In genomic region chr9:137605146-137606004, GRCh38 we compare ENCODE assay signal across 8 cellular contexts. TPM values are rescaled to one million over a fixed set of nuclear protein-coding genes. Genes with fewer than 3 reads are reported as not detected.
DNase-seq lines count a peak whose midpoint lies in the region; ATAC-seq and TF ChIP-seq lines count a peak whose summit lies in the region.

A gene with protein sequence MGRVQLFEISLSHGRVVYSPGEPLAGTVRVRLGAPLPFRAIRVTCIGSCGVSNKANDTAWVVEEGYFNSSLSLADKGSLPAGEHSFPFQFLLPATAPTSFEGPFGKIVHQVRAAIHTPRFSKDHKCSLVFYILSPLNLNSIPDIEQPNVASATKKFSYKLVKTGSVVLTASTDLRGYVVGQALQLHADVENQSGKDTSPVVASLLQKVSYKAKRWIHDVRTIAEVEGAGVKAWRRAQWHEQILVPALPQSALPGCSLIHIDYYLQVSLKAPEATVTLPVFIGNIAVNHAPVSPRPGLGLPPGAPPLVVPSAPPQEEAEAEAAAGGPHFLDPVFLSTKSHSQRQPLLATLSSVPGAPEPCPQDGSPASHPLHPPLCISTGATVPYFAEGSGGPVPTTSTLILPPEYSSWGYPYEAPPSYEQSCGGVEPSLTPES (plus strand): TSS chr9:137605686. CDS start chr9:137605718, 32 bp downstream.

- H3K27me3 ChIP-seq in AG04450 (ENCODE audit: control insufficient read depth, insufficient read depth, low read length) (peaks cover 4% of the 10 kb centered on the region), layer of hippocampus (ENCODE audit: control insufficient read depth, insufficient read depth, low read length) (no peaks in the 10 kb centered on the region)

- H3K4me3 Mint-ChIP-seq in activated CD4-positive, alpha-beta T cell treated with anti-CD3 and anti-CD28 coated beads for 36 hours: peak within 1 kb of the TSS; percentile 76

- ATAC-seq in GM18909 (IDR thresholded peaks at IDR 0.05; ENCODE audit: poor library complexity, unreplicated experiment): peak; percentile 71
- peak; percentile 68 for ATAC-seq in HG03139 (IDR thresholded peaks at IDR 0.05; ENCODE audit: unreplicated experiment)
- ATAC-seq in activated CD4-positive, alpha-beta T cell treated with anti-CD3 and anti-CD28 coated beads for 36 hours: peak; percentile 92

- H3K9me3 ChIP-seq in AG04450 (ENCODE audit: control insufficient read depth, insufficient read depth, low read length): no peaks in the 10 kb centered on the region; the same call in 1 of the 2 replicates

- no peaks in the 10 kb centered on the region for H3K9me3 Mint-ChIP-seq in activated CD4-positive, alpha-beta T cell treated with anti-CD3 and anti-CD28 coated beads for 36 hours (ENCODE audit: low read depth)

- no peaks in the 10 kb centered on the region for H3K36me3 Mint-ChIP-seq in activated CD4-positive, alpha-beta T cell treated with anti-CD3 and anti-CD28 coated beads for 36 hours (ENCODE audit: low read depth)

- no peaks in the 10 kb centered on the region for H3K27me3 Mint-ChIP-seq in activated CD4-positive, alpha-beta T cell treated with anti-CD3 and anti-CD28 coated beads for 36 hours

- peak; percentile 74 for DNase-seq in AG04450 (ENCODE audit: low read depth, low spot score)
- DNase-seq in NCI-H510A (lab: John Stamatoyannopoulos, UW): peak; percentile 82
- DNase-seq in activated CD4-positive, alpha-beta T cell treated with anti-CD3 and anti-CD28 coated beads for 36 hours: peak; percentile 97
- peak; percentile 93 for DNase-seq in choroid plexus epithelial cell (ENCODE audit: low read depth)
- DNase-seq in stimulated activated CD4-positive, alpha-beta T cell treated with anti-CD3 and anti-CD28 coated beads, Interleukin-1b, Interleukin-23, amount 100 ng/mL, for 24 hours (ENCODE audit: low read depth in 4 of 4, low spot score in 1 of 4): peak; percentile 80 to 95 (median 88)

- H3K4me3 ChIP-seq in AG04450 (ENCODE audit: low read depth, low read length): peak within 1 kb of the TSS; percentile 71
- peak within 1 kb of the TSS; percentile 66 for H3K4me3 ChIP-seq in choroid plexus epithelial cell (ENCODE audit: low read depth, low read length)

- CTCF ChIA-PET in AG04450 (lab: Charles Lee): interaction anchor here (0.6 kb wide), 1 partner anchor 319 kb away, joined by 3 read pairs; no protein-coding TSS in a partner anchor
- CTCF ChIA-PET in activated CD4-positive, alpha-beta T cell treated with anti-CD3 and anti-CD28 coated beads for 36 hours (lab: Charles Lee): no interaction called here

- intact Hi-C loops in activated CD4-positive, alpha-beta T cell treated with anti-CD3 and anti-CD28 coated beads for 36 hours (cut with DNase I, micrococcal nuclease): loop anchor here (1.0 to 2.0 kb wide), 12 partner anchors 13 to 815 kb away; partner anchors contain the start of genes ZMYND19 (in 2 of the 2), DPH7 (in 1 of the 2), EXD3 (in 1 of the 2) and MRPL41 (in 1 of the 2)

- peaks cover 24% of the 10 kb centered on the region for H3K4me1 Mint-ChIP-seq in activated CD4-positive, alpha-beta T cell treated with anti-CD3 and anti-CD28 coated beads for 36 hours

- POLR2A ChIA-PET in AG04450 (lab: Yijun Ruan, JAX): interaction anchor here (1.0 to 1.7 kb wide), 3 partner anchors 8 to 15 kb away, joined by 3 to 9 read pairs (median 5); partner anchors contain the start of gene EHMT1
- POLR2A ChIA-PET in activated CD4-positive, alpha-beta T cell treated with anti-CD3 and anti-CD28 coated beads for 36 hours (lab: Charles Lee): interaction anchor here (0.8 to 1.1 kb wide), 2 partner anchors 13 to 15 kb away, joined by 4 to 5 read pairs; partner anchors contain the start of genes EHMT1 and ZMYND19

- H3K27ac ChIP-seq in AG04450 (ENCODE audit: low read depth, low read length) (no peak within 1 kb of the TSS), layer of hippocampus (ENCODE audit: low read depth, low read length) (peak within 1 kb of the TSS; percentile 38)

- no peak for TF ChIP-seq CTCF in AG04450 (IDR thresholded peaks at IDR 0.05; ENCODE audit: low read depth, low read length)
- no peak for TF ChIP-seq CTCF in choroid plexus epithelial cell (conservative IDR thresholded peaks at IDR 0.05; ENCODE audit: low read depth, low read length)

- H3K27ac Mint-ChIP-seq in activated CD4-positive, alpha-beta T cell treated with anti-CD3 and anti-CD28 coated beads for 36 hours: no peak within 1 kb of the TSS

RNA-seq across cellular contexts. Expression of the gene that starts here (rescaled TPM):
- 12.1 and 14.5 TPM in 2 replicates for polyA plus RNA-seq in AG04450 (2011; rRNA removed)
- polyA minus RNA-seq in AG04450 (2011; rRNA and poly(A)+ RNA removed): 12.2 and 21.0 TPM in 2 replicates
- total RNA-seq in activated CD4-positive, alpha-beta T cell treated with anti-CD3 and anti-CD28 coated beads for 36 hours: 10 to 100 TPM; 32.4 to 41.6 TPM
